ENCODE assay signal across 8 cellular contexts in genomic region chr1:184974837-184975115, GRCh38. TPM values are rescaled to one million over a fixed set of nuclear protein-coding genes. Genes with fewer than 3 reads are reported as not detected.
DNase-seq lines count a peak whose midpoint lies in the region; ATAC-seq and TF ChIP-seq lines count a peak whose summit lies in the region.

No MANE protein-coding gene starts in this region.

- H3K36me3 ChIP-seq in kidney epithelial cell (ENCODE audit: control insufficient read depth, insufficient read depth, low read length) (no peaks in the 10 kb centered on the region), thoracic aorta (no peaks in the 10 kb centered on the region)

- H3K4me1 ChIP-seq in thoracic aorta (ENCODE audit: control insufficient read depth in 1 of 2, low read depth in 2 of 2): peaks cover 0 to 25% of the 10 kb centered on the region in 2 donors

- H3K9me3 ChIP-seq in thoracic aorta: no peaks in the 10 kb centered on the region

- H3K27me3 Mint-ChIP-seq in activated T-cell treated with anti-CD3 and anti-CD28 coated beads, Interleukin-2, amount 50 U/mL, for 4 hours (ENCODE audit: low read depth): peaks cover 4% of the 10 kb centered on the region
- H3K27me3 Mint-ChIP-seq in activated naive CD8-positive, alpha-beta T cell treated with anti-CD3 and anti-CD28 coated beads for 36 hours: peaks cover 38% of the 10 kb centered on the region

- peak overlapping the region; percentile 55 for H3K27ac Mint-ChIP-seq in activated naive CD8-positive, alpha-beta T cell treated with anti-CD3 and anti-CD28 coated beads for 36 hours

- TF ChIP-seq CTCF in kidney epithelial cell (IDR thresholded peaks at IDR 0.05; ENCODE audit: insufficient read depth, low read length, poor library complexity, severe bottlenecking) (no peak), thoracic aorta (IDR thresholded peaks at IDR 0.05) (no peak)

- peaks cover 49% of the 10 kb centered on the region for H3K4me1 Mint-ChIP-seq in activated T-cell treated with anti-CD3 and anti-CD28 coated beads, Interleukin-2, amount 50 U/mL, for 4 hours (ENCODE audit: low read depth)
- H3K4me1 Mint-ChIP-seq in activated naive CD8-positive, alpha-beta T cell treated with anti-CD3 and anti-CD28 coated beads for 36 hours: peaks cover 41% of the 10 kb centered on the region

- H3K9me3 Mint-ChIP-seq in activated T-cell treated with anti-CD3 and anti-CD28 coated beads, Interleukin-2, amount 50 U/mL, for 4 hours: no peaks in the 10 kb centered on the region
- H3K9me3 Mint-ChIP-seq in activated naive CD8-positive, alpha-beta T cell treated with anti-CD3 and anti-CD28 coated beads for 36 hours: peaks cover 2% of the 10 kb centered on the region

- DNase-seq in activated T-cell treated with anti-CD3 and anti-CD28 coated beads, Interleukin-2, amount 50 U/mL, for 4 hours: no peak
- DNase-seq in activated T-cell treated with anti-CD3 and anti-CD28 coated beads, Interleukin-2, amount 50 U/mL, for 1 hour: no peak
- no peak for DNase-seq in activated naive CD8-positive, alpha-beta T cell treated with anti-CD3 and anti-CD28 coated beads for 36 hours
- no peak for DNase-seq in kidney epithelial cell (ENCODE audit: low read depth)
- DNase-seq in thoracic aorta (ENCODE audit: low spot score): no peak
- no peak for DNase-seq in stimulated activated CD4-positive, alpha-beta T cell treated with anti-CD3 and anti-CD28 coated beads, Interleukin-15, amount 100 ng/mL, for 24 hours
- DNase-seq in MV-4-11 (lab: John Stamatoyannopoulos, UW): no peak

- H3K4me3 Mint-ChIP-seq in activated T-cell treated with anti-CD3 and anti-CD28 coated beads, Interleukin-2, amount 50 U/mL, for 4 hours: peak overlapping the region; percentile 56
- H3K4me3 Mint-ChIP-seq in activated naive CD8-positive, alpha-beta T cell treated with anti-CD3 and anti-CD28 coated beads for 36 hours: peak overlapping the region; percentile 54

- no peaks in the 10 kb centered on the region for H3K27me3 ChIP-seq in kidney epithelial cell (ENCODE audit: control insufficient read depth, insufficient read depth, low read length)
- no peaks in the 10 kb centered on the region for H3K27me3 ChIP-seq in thoracic aorta (replicated peaks; ENCODE audit: insufficient read depth)

- peaks cover 6% of the 10 kb centered on the region for H3K36me3 Mint-ChIP-seq in activated T-cell treated with anti-CD3 and anti-CD28 coated beads, Interleukin-2, amount 50 U/mL, for 4 hours (ENCODE audit: insufficient read depth)
- peaks cover 5% of the 10 kb centered on the region for H3K36me3 Mint-ChIP-seq in activated naive CD8-positive, alpha-beta T cell treated with anti-CD3 and anti-CD28 coated beads for 36 hours

- no peak for ATAC-seq in activated T-cell treated with anti-CD3 and anti-CD28 coated beads, Interleukin-2, amount 50 U/mL, for 4 hours
- ATAC-seq in thoracic aorta (ENCODE audit: insufficient number of reproducible peaks, low FRiP score, low read depth) (no peak), HG02938 (IDR thresholded peaks at IDR 0.05; ENCODE audit: unreplicated experiment) (no peak)

- H3K4me3 ChIP-seq in kidney epithelial cell (ENCODE audit: low read depth, low read length): peak overlapping the region; percentile 72
- H3K4me3 ChIP-seq in thoracic aorta: peak overlapping the region; percentile 86

- peak overlapping the region; percentile 90 to 96 for H3K27ac ChIP-seq in thoracic aorta

RNA-seq across cellular contexts. Expression of gene NIBAN1, which starts 0.5 kb away (rescaled TPM):
- 10 to 100 TPM in 2 of 3 donors, 1 to 10 TPM in 1; 5.6 to 14.2 (median 12.2) TPM for total RNA-seq in activated T-cell treated with anti-CD3 and anti-CD28 coated beads, Interleukin-2, amount 50 U/mL, for 4 hours
- 1 to 10 TPM; 7.9 to 8.1 TPM for total RNA-seq in activated naive CD8-positive, alpha-beta T cell treated with anti-CD3 and anti-CD28 coated beads for 36 hours
- total RNA-seq in kidney epithelial cell (68.5 and 72.8 TPM in 2 replicates), thoracic aorta (100 to 1,000 TPM; 209 to 215 TPM)
